34 cellular contexts compared by ENCODE assay signal in the genomic region with DNA sequence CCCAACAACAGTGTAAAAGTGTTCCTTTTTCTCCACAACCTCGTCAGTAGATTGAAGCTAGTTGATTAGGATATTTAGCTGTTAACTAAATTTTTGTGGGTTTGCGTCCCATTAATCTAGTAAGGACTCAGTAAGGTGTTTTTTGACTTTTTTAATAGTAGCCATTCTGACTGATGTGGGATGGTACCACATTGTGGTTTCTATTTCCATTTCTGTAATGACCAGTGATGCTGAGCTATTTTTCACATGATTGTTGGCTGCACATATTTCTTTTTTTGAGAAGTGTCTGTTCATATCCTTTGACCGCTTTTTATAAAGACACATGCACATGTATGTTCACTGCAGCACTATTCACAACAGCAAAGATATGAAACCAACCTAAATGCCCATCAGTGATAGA. TPM values are rescaled to one million over a fixed set of nuclear protein-coding genes. Genes with fewer than 3 reads are reported as not detected.
A peak's percentile ranks its signal among the peaks of the same experiment; 100 is the strongest.
DNase-seq lines count a peak whose midpoint lies in the region; ATAC-seq, FAIRE-seq and TF ChIP-seq lines count a peak whose summit lies in the region.
"Had no signal": no experiment of that assay in that cellular context is flagged by ENCODE, and none has a peak within 500 bp of the region (broad histone marks: within the 10 kb centered on the region; RNA-seq: fewer than 3 reads in every experiment).

No MANE protein-coding gene starts in this region.

- peaks cover 2% of the 10 kb centered on the region in 2 donors for H3K9me3 Mint-ChIP-seq in activated T-cell treated with anti-CD3 and anti-CD28 coated beads, Interleukin-2, amount 50 U/mL, for 72 hours
- no peaks in the 10 kb centered on the region for H3K9me3 Mint-ChIP-seq in activated CD8-positive, alpha-beta T cell treated with anti-CD3 and anti-CD28 coated beads, Interleukin-2, amount 10 ng/mL, durations not matched to agents 7 days and 5 days (ENCODE audit: insufficient read depth)
- no peaks in the 10 kb centered on the region for H3K9me3 Mint-ChIP-seq in stimulated activated effector memory CD8-positive, alpha-beta T cell treated with anti-CD3 and anti-CD28 coated beads, Interleukin-12 subunit alpha, Interleukin-12 subunit beta, amount 100 ng/mL, for 72 hours

- H3K36me3 ChIP-seq in SJCRH30, result no peaks in the 10 kb centered on the region
- H3K36me3 ChIP-seq in WERI-Rb-1, result no peaks in the 10 kb centered on the region
- H3K36me3 ChIP-seq: esophagus muscularis mucosa, left lung, neutrophil, tibial artery, vagina had no signal

- no peak for TF ChIP-seq CTCF in WERI-Rb-1 (IDR thresholded peaks at IDR 0.05; ENCODE audit: low read depth, low read length)

- H3K4me3 ChIP-seq in SJCRH30, result no peak overlapping the region
- H3K4me3 ChIP-seq in WERI-Rb-1 (ENCODE audit: low read depth, low read length), result no peak overlapping the region
- H3K4me3 ChIP-seq: dorsolateral prefrontal cortex, esophagus muscularis mucosa, left lung, PC-9, tibial artery, vagina had no signal

- H3K27ac Mint-ChIP-seq in activated T-cell treated with anti-CD3 and anti-CD28 coated beads, Interleukin-2, amount 50 U/mL, for 72 hours, result peak overlapping the region; percentile 72
- peak overlapping the region; percentile 93 for H3K27ac Mint-ChIP-seq in activated CD8-positive, alpha-beta T cell treated with anti-CD3 and anti-CD28 coated beads, Interleukin-2, amount 10 ng/mL, durations not matched to agents 7 days and 5 days
- peak overlapping the region; percentile 87 for H3K27ac Mint-ChIP-seq in stimulated activated effector memory CD8-positive, alpha-beta T cell treated with anti-CD3 and anti-CD28 coated beads, Interleukin-12 subunit alpha, Interleukin-12 subunit beta, amount 100 ng/mL, for 72 hours
- H3K27ac Mint-ChIP-seq: B cell had no signal

- H3K4me1 Mint-ChIP-seq in activated T-cell treated with anti-CD3 and anti-CD28 coated beads, Interleukin-2, amount 50 U/mL, for 72 hours (ENCODE audit: low read depth), result peaks cover 94% of the 10 kb centered on the region
- H3K4me1 Mint-ChIP-seq in activated CD8-positive, alpha-beta T cell treated with anti-CD3 and anti-CD28 coated beads, Interleukin-2, amount 10 ng/mL, durations not matched to agents 7 days and 5 days (ENCODE audit: low read depth), result peaks cover 82% of the 10 kb centered on the region
- peaks cover 54% of the 10 kb centered on the region for H3K4me1 Mint-ChIP-seq in stimulated activated effector memory CD8-positive, alpha-beta T cell treated with anti-CD3 and anti-CD28 coated beads, Interleukin-12 subunit alpha, Interleukin-12 subunit beta, amount 100 ng/mL, for 72 hours

- H3K4me3 Mint-ChIP-seq in activated T-cell treated with anti-CD3 and anti-CD28 coated beads, Interleukin-2, amount 50 U/mL, for 72 hours, result no peak overlapping the region
- peak overlapping the region; percentile 26 for H3K4me3 Mint-ChIP-seq in activated CD8-positive, alpha-beta T cell treated with anti-CD3 and anti-CD28 coated beads, Interleukin-2, amount 10 ng/mL, durations not matched to agents 7 days and 5 days
- H3K4me3 Mint-ChIP-seq in stimulated activated effector memory CD8-positive, alpha-beta T cell treated with anti-CD3 and anti-CD28 coated beads, Interleukin-12 subunit alpha, Interleukin-12 subunit beta, amount 100 ng/mL, for 72 hours, result no peak overlapping the region
- H3K4me3 Mint-ChIP-seq: B cell had no signal

- no peak for DNase-seq in activated T-cell treated with anti-CD3 and anti-CD28 coated beads, Interleukin-2, amount 50 U/mL, for 72 hours
- no peak for DNase-seq in activated T-cell treated with anti-CD3 and anti-CD28 coated beads for 4 hours
- no peak for DNase-seq in GM19239 (ENCODE audit: insufficient read length, low spot score)
- no peak for DNase-seq in activated CD8-positive, alpha-beta T cell treated with anti-CD3 and anti-CD28 coated beads, Interleukin-2, amount 10 ng/mL, durations not matched to agents 7 days and 5 days
- no peak for DNase-seq in stimulated activated effector memory CD8-positive, alpha-beta T cell treated with anti-CD3 and anti-CD28 coated beads, Interleukin-12 subunit alpha, Interleukin-12 subunit beta, amount 100 ng/mL, for 72 hours (ENCODE audit: low spot score in 2 of 2)
- no peak for DNase-seq in AG08396 (ENCODE audit: low spot score)
- no peak for DNase-seq in SJCRH30
- no peak for DNase-seq in WERI-Rb-1
- DNase-seq: activated CD4-positive, CD25-positive, alpha-beta regulatory T cell treated with anti-CD3 and anti-CD28 coated beads, Interleukin-2, amount 50 U/mL, for 72 hours; activated effector memory CD4-positive, alpha-beta T cell treated with Interleukin-2 at 50 U/mL for 16 hours; amygdala; dorsolateral prefrontal cortex; foreskin fibroblast; head of caudate nucleus; islet precursor cell; left lung; NCI-H1436 treated with DMSO at 0.1 percent for 48 hours; NCI-H2107; NCI-H345; NCI-H69; PC-9; posterior cingulate gyrus; right cardiac atrium; stimulated activated CD4-positive, alpha-beta T cell treated with anti-CD3 and anti-CD28 coated beads, Interleukin-1b, Interleukin-23, amount 100 ng/mL, for 48 hours; T-helper 17 cell; tibial artery had no signal

- H3K9me3 ChIP-seq in SJCRH30 (replicated peaks) (no peaks in the 10 kb centered on the region), WERI-Rb-1 (ENCODE audit: severe bottlenecking) (no peaks in the 10 kb centered on the region)
- H3K9me3 ChIP-seq: esophagus muscularis mucosa, left lung, neutrophil, tibial artery, vagina had no signal

- POLR2A ChIA-PET in activated CD8-positive, alpha-beta T cell treated with anti-CD3 and anti-CD28 coated beads, Interleukin-2, amount 10 ng/mL, durations not matched to agents 7 days and 5 days (lab: Charles Lee), result interaction anchor here (1.2 to 5.6 kb wide), 2 partner anchors 8 to 56 kb away, joined by 3 to 106 read pairs; a partner anchor contains a TSS

- H3K27ac ChIP-seq in SJCRH30 (no peak overlapping the region), WERI-Rb-1 (no peak overlapping the region)
- H3K27ac ChIP-seq: dorsolateral prefrontal cortex, esophagus muscularis mucosa, left lung, neutrophil, PC-9, tibial artery, vagina had no signal

- ATAC-seq in activated T-cell treated with anti-CD3 and anti-CD28 coated beads, Interleukin-2, amount 50 U/mL, for 72 hours (replicated peaks in 1 of 2), result no peak
- no peak for ATAC-seq in activated CD8-positive, alpha-beta T cell treated with anti-CD3 and anti-CD28 coated beads, Interleukin-2, amount 10 ng/mL, durations not matched to agents 7 days and 5 days
- no peak for ATAC-seq in stimulated activated effector memory CD8-positive, alpha-beta T cell treated with anti-CD3 and anti-CD28 coated beads, Interleukin-12 subunit alpha, Interleukin-12 subunit beta, amount 100 ng/mL, for 72 hours
- ATAC-seq: HCT116, left lung, right cardiac atrium, SK-N-SH treated with all-trans-retinoic acid at 6 μM for 48 hours, T-helper 17 cell had no signal

- peak; percentile 47 for FAIRE-seq in GM19239 (lab: Jason Lieb, UNC)
- FAIRE-seq: endometrium, GM12892 had no signal

- CTCF ChIA-PET in activated CD8-positive, alpha-beta T cell treated with anti-CD3 and anti-CD28 coated beads, Interleukin-2, amount 10 ng/mL, durations not matched to agents 7 days and 5 days (lab: Charles Lee), result interaction anchor here (1.7 kb wide), 1 partner anchor 10 kb away, joined by 15 read pairs; no protein-coding TSS in a partner anchor

- peaks cover 8% of the 10 kb centered on the region for H3K4me1 ChIP-seq in SJCRH30
- H3K4me1 ChIP-seq: vagina had no signal

- H3K27me3 ChIP-seq in SJCRH30, result no peaks in the 10 kb centered on the region
- H3K27me3 ChIP-seq in WERI-Rb-1 (ENCODE audit: insufficient read depth, low read depth, severe bottlenecking), result no peaks in the 10 kb centered on the region
- H3K27me3 ChIP-seq: dorsolateral prefrontal cortex, esophagus muscularis mucosa, left lung, neutrophil, tibial artery, vagina had no signal

- peaks cover 0 to 2% of the 10 kb centered on the region in 2 donors for H3K36me3 Mint-ChIP-seq in activated T-cell treated with anti-CD3 and anti-CD28 coated beads, Interleukin-2, amount 50 U/mL, for 72 hours (ENCODE audit: insufficient read depth in 2 of 2)
- peaks cover 19% of the 10 kb centered on the region for H3K36me3 Mint-ChIP-seq in activated CD8-positive, alpha-beta T cell treated with anti-CD3 and anti-CD28 coated beads, Interleukin-2, amount 10 ng/mL, durations not matched to agents 7 days and 5 days (ENCODE audit: low read depth)
- peaks cover 7% of the 10 kb centered on the region for H3K36me3 Mint-ChIP-seq in stimulated activated effector memory CD8-positive, alpha-beta T cell treated with anti-CD3 and anti-CD28 coated beads, Interleukin-12 subunit alpha, Interleukin-12 subunit beta, amount 100 ng/mL, for 72 hours

- no peaks in the 10 kb centered on the region for H3K27me3 Mint-ChIP-seq in activated T-cell treated with anti-CD3 and anti-CD28 coated beads, Interleukin-2, amount 50 U/mL, for 72 hours (ENCODE audit: low read depth)
- H3K27me3 Mint-ChIP-seq in activated CD8-positive, alpha-beta T cell treated with anti-CD3 and anti-CD28 coated beads, Interleukin-2, amount 10 ng/mL, durations not matched to agents 7 days and 5 days (ENCODE audit: low read depth), result no peaks in the 10 kb centered on the region
- H3K27me3 Mint-ChIP-seq: B cell, T-helper 17 cell had no signal

RNA-seq across cellular contexts. Expression of a gene that starts 5.6 kb away (rescaled TPM):
- total RNA-seq in activated T-cell treated with anti-CD3 and anti-CD28 coated beads, Interleukin-2, amount 50 U/mL, for 72 hours, result 10 to 100 TPM; 15.3 to 24.0 TPM
- total RNA-seq in activated CD8-positive, alpha-beta T cell treated with anti-CD3 and anti-CD28 coated beads, Interleukin-2, amount 10 ng/mL, durations not matched to agents 7 days and 5 days, result 100 to 1,000 TPM; 196 to 204 TPM
- 16.5 and 19.3 TPM in 2 replicates for total RNA-seq in SJCRH30 (2014; rRNA removed; shearing (Covaris generic))
- total RNA-seq: PC-9 had no signal
